ENCODE assay signal across 10 cellular contexts in the genomic region with DNA sequence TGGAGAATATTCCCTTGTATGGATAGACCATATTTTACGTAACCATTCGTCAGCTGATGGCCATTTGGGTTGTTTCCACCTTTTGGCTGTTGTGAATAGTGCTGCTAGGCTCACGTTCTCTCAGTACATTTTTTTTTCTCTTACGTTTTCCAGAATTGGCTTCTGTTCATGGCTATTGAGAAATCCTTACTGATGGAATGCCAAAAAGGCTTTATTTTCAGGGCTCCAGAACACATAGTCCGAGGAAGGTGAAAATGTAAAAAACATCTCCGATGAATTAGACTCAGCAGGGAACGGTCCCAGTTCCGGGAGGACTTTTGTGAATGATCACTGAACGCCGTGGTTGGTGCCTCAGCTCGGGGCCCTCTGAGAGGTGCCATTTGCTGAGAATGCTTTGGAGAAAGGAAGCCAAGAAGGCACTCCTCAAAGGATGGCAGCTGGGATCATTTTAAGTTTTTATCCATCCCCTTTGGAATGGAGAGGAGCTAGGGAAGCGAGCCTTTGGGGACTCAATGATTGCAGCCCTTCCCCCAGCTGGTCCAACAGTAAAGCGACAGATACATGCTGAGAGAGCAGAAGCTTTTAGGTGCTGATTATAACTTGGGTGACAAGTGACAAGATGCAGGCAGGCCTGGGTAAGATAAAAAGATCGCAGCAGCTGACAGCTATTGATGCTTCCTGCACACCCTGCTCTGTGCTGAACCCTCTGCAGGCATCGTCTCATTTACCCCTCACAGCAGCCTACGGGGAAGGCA.
A peak's percentile ranks its signal among the peaks of the same experiment; 100 is the strongest.
DNase-seq lines count a peak whose midpoint lies in the region; ATAC-seq and TF ChIP-seq lines count a peak whose summit lies in the region.
"Had no signal": no experiment of that assay in that cellular context is flagged by ENCODE, and none has a peak within 500 bp of the region (broad histone marks: within the 10 kb centered on the region; RNA-seq: fewer than 3 reads in every experiment).

No MANE protein-coding gene starts in this region.

- no peak overlapping the region for H3K27ac ChIP-seq in HUES6 (ENCODE audit: low read depth, low read length)
- no peak overlapping the region for H3K27ac ChIP-seq in thoracic aorta
- H3K27ac ChIP-seq: epithelial cell of prostate, Peyer's patch had no signal

- DNase-seq in choroid plexus epithelial cell (ENCODE audit: low read depth) (peak; percentile 77), left kidney (ENCODE audit: low read depth, low spot score) (peak; percentile 33), thoracic aorta (ENCODE audit: low spot score) (no peak), COLO829 (ENCODE audit: low spot score) (no peak), NCI-H1930 (lab: John Stamatoyannopoulos, UW) (no peak), medulla oblongata (ENCODE audit: extremely low spot score) (no peak)
- DNase-seq: nephron progenitor cell, Peyer's patch had no signal

- H3K9me3 ChIP-seq in HUES6 (ENCODE audit: control insufficient read depth, insufficient read depth, low read depth, low read length), result 0 out of 2 replicates have a peak, but pooled peaks cover 2% of the 10 kb centered on the region
- H3K9me3 ChIP-seq in thoracic aorta, result no peaks in the 10 kb centered on the region
- H3K9me3 ChIP-seq: Peyer's patch had no signal

- H3K4me1 ChIP-seq in HUES6 (ENCODE audit: control insufficient read depth, insufficient read depth, low read length) (peaks cover 6% of the 10 kb centered on the region; the same call in 1 of the 2 replicates), thoracic aorta (ENCODE audit: control insufficient read depth in 1 of 2, low read depth in 2 of 2) (no peaks in the 10 kb centered on the region)
- H3K4me1 ChIP-seq: Peyer's patch had no signal

- no peak for ATAC-seq in thoracic aorta (ENCODE audit: insufficient number of reproducible peaks, low FRiP score, low read depth)

- peak overlapping the region; percentile 16 for H3K9ac ChIP-seq in HUES6 (ENCODE audit: low read length)

- H3K4me3 ChIP-seq in HUES6 (ENCODE audit: low read depth, low read length) (no peak overlapping the region), choroid plexus epithelial cell (ENCODE audit: low read depth, low read length) (no peak overlapping the region), thoracic aorta (peak overlapping the region; percentile 5)
- H3K4me3 ChIP-seq: Peyer's patch had no signal

- H3K36me3 ChIP-seq in HUES6 (ENCODE audit: control insufficient read depth, insufficient read depth, low read length) (no peaks in the 10 kb centered on the region), thoracic aorta (no peaks in the 10 kb centered on the region)
- H3K36me3 ChIP-seq: Peyer's patch had no signal

- H3K27me3 ChIP-seq in HUES6 (ENCODE audit: control insufficient read depth, insufficient read depth, low read length) (no peaks in the 10 kb centered on the region; the same call in 1 of the 2 replicates), thoracic aorta (replicated peaks; ENCODE audit: insufficient read depth) (no peaks in the 10 kb centered on the region)
- H3K27me3 ChIP-seq: Peyer's patch had no signal

- TF ChIP-seq CTCF in choroid plexus epithelial cell (conservative IDR thresholded peaks at IDR 0.05; ENCODE audit: low read depth, low read length), result no peak
- TF ChIP-seq CTCF in thoracic aorta (IDR thresholded peaks at IDR 0.05), result no peak

Comparison
In these comparisons a context has a peak if more than half of its experiments do, and no peak if none do; other contexts are left out.
1. DNase-seq: peak in choroid plexus epithelial cell (single experiment) and left kidney (single experiment); none in thoracic aorta (single experiment), COLO829 (single experiment), NCI-H1930 (0 of 2) and medulla oblongata (single experiment).